In genomic region chr4:8410641-8411271, GRCh38 we compare ENCODE assay signal across 9 cellular contexts. TPM values are rescaled to one million over a fixed set of nuclear protein-coding genes. Genes with fewer than 3 reads are reported as not detected.
DNase-seq lines count a peak whose midpoint lies in the region; ATAC-seq, FAIRE-seq and TF ChIP-seq lines count a peak whose summit lies in the region.
"Had no signal": no experiment of that assay in that cellular context is flagged by ENCODE, and none has a peak within 500 bp of the region (broad histone marks: within the 10 kb centered on the region; RNA-seq: fewer than 3 reads in every experiment).

No MANE protein-coding gene starts in this region.

- DNase-seq in ACHN (peak; percentile 76), RCC 7860 (ENCODE audit: low spot score) (peak; percentile 56), fibroblast of mammary gland (ENCODE audit: low read depth) (peak; percentile 47), pancreas (no peak), AML-193 (lab: John Stamatoyannopoulos, UW) (no peak)
- no peak for DNase-seq in naive thymus-derived CD8-positive, alpha-beta T cell

- in situ Hi-C loops in ACHN (cut with HindIII; ENCODE audit: low pct_ligation_motif_present, low pct_unique_long_range_greater_than_20kb, low sequenced_read_pairs): no loop called here

- FAIRE-seq in RCC 7860 (lab: Jason Lieb, UNC) (peak; percentile 17), pancreas (lab: Jason Lieb, UNC) (no peak)

- intact Hi-C loops in pancreas (cut with DNase I): no loop called here

- peak overlapping the region in 2 of 10 donors; percentile 11 to 33 for H3K27ac Mint-ChIP-seq in naive thymus-derived CD8-positive, alpha-beta T cell

- peaks cover 6 to 27% (median 6%) of the 10 kb centered on the region in 3 donors for H3K36me3 ChIP-seq in pancreas

- no peak overlapping the region for H3K4me3 Mint-ChIP-seq in naive thymus-derived CD8-positive, alpha-beta T cell

- POLR2A ChIA-PET in naive thymus-derived CD8-positive, alpha-beta T cell (lab: Charles Lee): no interaction called here

- H3K4me3 ChIP-seq in fibroblast of mammary gland (ENCODE audit: control insufficient read depth, low read depth, low read length) (no peak overlapping the region), pancreas (no peak overlapping the region)
- H3K4me3 ChIP-seq: thyroid gland had no signal

- no peaks in the 10 kb centered on the region for H3K27me3 ChIP-seq in pancreas
- H3K27me3 ChIP-seq: thyroid gland had no signal

- H3K9me3 Mint-ChIP-seq in naive thymus-derived CD8-positive, alpha-beta T cell: no peaks in the 10 kb centered on the region

- no peaks in the 10 kb centered on the region for H3K4me1 ChIP-seq in pancreas
- H3K4me1 ChIP-seq: thyroid gland had no signal

- TF ChIP-seq CTCF in fibroblast of mammary gland (conservative IDR thresholded peaks at IDR 0.05; ENCODE audit: control insufficient read depth, insufficient read depth, low read depth, low read length) (peak; percentile 40), pancreas (IDR thresholded peaks at IDR 0.05) (no peak)

- peaks cover 6 to 19% (median 16%) of the 10 kb centered on the region in 4 donors for H3K4me1 Mint-ChIP-seq in naive thymus-derived CD8-positive, alpha-beta T cell

- no peaks in the 10 kb centered on the region for H3K27me3 Mint-ChIP-seq in naive thymus-derived CD8-positive, alpha-beta T cell

- H3K36me3 Mint-ChIP-seq in naive thymus-derived CD8-positive, alpha-beta T cell: peaks cover 5 to 52% (median 14%) of the 10 kb centered on the region in 3 donors

- no peak overlapping the region for H3K27ac ChIP-seq in pancreas
- H3K27ac ChIP-seq: thyroid gland had no signal

- 84 to 87% methylated on average over 26 of the region's 26 CpGs for WGBS in pancreas, 2 donors

- H3K9me3 ChIP-seq in pancreas: no peaks in the 10 kb centered on the region
- H3K9me3 ChIP-seq: thyroid gland had no signal

- peak; percentile 76 for ATAC-seq in GM19438 (IDR thresholded peaks at IDR 0.05; ENCODE audit: low read depth, unreplicated experiment)
- ATAC-seq in pancreas: peak in 3 of 4 donors; percentile 44 to 66 (median 58)
- ATAC-seq in naive thymus-derived CD8-positive, alpha-beta T cell: no peak
- no peak for ATAC-seq in GM21360 (IDR thresholded peaks at IDR 0.05; ENCODE audit: unreplicated experiment)

RNA-seq across cellular contexts. Expression of gene ACOX3, which starts 29.8 kb away (rescaled TPM):
- total RNA-seq in pancreas: 10 to 100 TPM; 16.1 to 23.5 (median 18.3) TPM
- 10 to 100 TPM; 20.5 to 24.8 TPM for polyA plus RNA-seq in pancreas
- 10 to 100 TPM; 14.8 to 17.3 TPM for total RNA-seq in naive thymus-derived CD8-positive, alpha-beta T cell
- polyA plus RNA-seq in naive thymus-derived CD8-positive, alpha-beta T cell: 10 to 100 TPM in 2 of 3 donors, 1 to 10 TPM in 1; 9.5 to 14.3 (median 11.4) TPM

RNA-seq across cellular contexts. Expression of gene TRMT44, which starts 29.8 kb away (rescaled TPM):
- total RNA-seq in pancreas: 10 to 100 TPM in 2 of 6 donors, 1 to 10 TPM in 4; 6.1 to 14.0 (median 9.2) TPM
- polyA plus RNA-seq in pancreas: 1 to 10 TPM; 7.0 to 8.6 TPM
- total RNA-seq in naive thymus-derived CD8-positive, alpha-beta T cell: 10 to 100 TPM; 29.0 to 37.5 TPM
- polyA plus RNA-seq in naive thymus-derived CD8-positive, alpha-beta T cell: 10 to 100 TPM; 11.3 to 15.4 (median 13.0) TPM

Comparison
In these comparisons a context has a peak if more than half of its experiments do, and no peak if none do; other contexts are left out.
1. DNase-seq: peak in ACHN (single experiment), RCC 7860 (single experiment) and fibroblast of mammary gland (single experiment); none in pancreas (0 of 6), naive thymus-derived CD8-positive, alpha-beta T cell (0 of 10) and AML-193 (0 of 2).
2. ATAC-seq: peak in GM19438 (single experiment) and pancreas (3 of 4); none in naive thymus-derived CD8-positive, alpha-beta T cell (0 of 2) and GM21360 (single experiment).